In the genomic region with DNA sequence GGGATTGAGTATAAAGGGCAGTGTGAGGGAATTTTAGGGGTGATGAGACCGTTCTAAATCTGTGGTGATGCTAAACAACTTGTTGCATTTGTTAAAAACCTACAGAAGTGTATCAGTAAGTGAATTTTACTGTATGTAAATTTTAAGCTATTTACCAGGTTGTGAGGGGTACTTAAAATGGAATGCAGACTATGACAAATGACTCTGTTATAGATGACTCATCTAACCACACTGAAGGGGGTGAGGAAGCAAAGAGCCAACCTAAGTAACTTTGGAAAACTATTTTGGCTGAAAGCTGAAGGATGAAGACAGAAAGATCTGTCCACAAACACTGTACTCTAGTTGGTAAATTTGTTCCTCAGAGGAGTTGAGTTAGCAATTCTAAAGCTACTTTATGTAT, we compare ENCODE assay signal across 14 cellular contexts. TPM values are rescaled to one million over a fixed set of nuclear protein-coding genes. Genes with fewer than 3 reads are reported as not detected.
A peak's percentile ranks its signal among the peaks of the same experiment; 100 is the strongest.
DNase-seq lines count a peak whose midpoint lies in the region; ATAC-seq and TF ChIP-seq lines count a peak whose summit lies in the region.
"Had no signal": no experiment of that assay in that cellular context is flagged by ENCODE, and none has a peak within 500 bp of the region (broad histone marks: within the 10 kb centered on the region; RNA-seq: fewer than 3 reads in every experiment).

No MANE protein-coding gene starts in this region.

- H3K9me3 Mint-ChIP-seq in HFFc6, result no peaks in the 10 kb centered on the region
- H3K9me3 Mint-ChIP-seq: activated B cell treated with CpG ODN at 0.5 μM for 24 hours, nephron had no signal

- H3K4me1 Mint-ChIP-seq in HFFc6 (ENCODE audit: low read depth), result peaks cover 26% of the 10 kb centered on the region

- H3K4me3 Mint-ChIP-seq in HFFc6, result peak overlapping the region; percentile 68
- H3K4me3 Mint-ChIP-seq: activated B cell treated with CpG ODN at 0.5 μM for 24 hours, nephron had no signal

- TF ChIP-seq CTCF in AG10803 (conservative IDR thresholded peaks at IDR 0.05; ENCODE audit: low read length) (no peak), HFFc6 (IDR thresholded peaks at IDR 0.05) (no peak)

- H3K36me3 Mint-ChIP-seq in HFFc6 (ENCODE audit: low read depth), result no peaks in the 10 kb centered on the region

- H3K27ac Mint-ChIP-seq in HFFc6, result peak overlapping the region; percentile 82
- H3K27ac Mint-ChIP-seq: activated B cell treated with CpG ODN at 0.5 μM for 24 hours, nephron had no signal

- no peak overlapping the region for H3K4me3 ChIP-seq in AG10803 (ENCODE audit: low read length)

- ATAC-seq in HG03520 (IDR thresholded peaks at IDR 0.05; ENCODE audit: unreplicated experiment) (no peak), GM19324 (IDR thresholded peaks at IDR 0.05; ENCODE audit: low FRiP score, unreplicated experiment) (no peak)

- H3K27me3 Mint-ChIP-seq in HFFc6 (ENCODE audit: insufficient read depth), result no peaks in the 10 kb centered on the region

- peak; percentile 73 for DNase-seq in AG10803 (ENCODE audit: low read depth)
- peak; percentile 73 for DNase-seq in HFFc6
- peak; percentile 77 for DNase-seq in SW480 (ENCODE audit: low spot score)
- peak; percentile 43 for DNase-seq in hepatic stellate cell (ENCODE audit: low spot score)
- no peak for DNase-seq in GM19238 (ENCODE audit: insufficient read length, low spot score)
- DNase-seq in NCI-H2196 treated with DMSO at 0.1 percent for 48 hours (lab: John Stamatoyannopoulos, UW; ENCODE audit: unreplicated experiment), result no peak
- DNase-seq: activated B cell treated with CpG ODN at 0.5 μM for 24 hours; activated naive CD4-positive, alpha-beta T cell treated with Interleukin-2 at 50 U/mL for 16 hours; NCI-H1048; substantia nigra had no signal

RNA-seq across cellular contexts. Expression of a gene that starts 5.3 kb away (rescaled TPM):
- 10 to 100 TPM in 1 of 6 experiments, 1 to 10 TPM in 5; 8.3 to 10.4 (median 8.9) TPM for total RNA-seq in HFFc6 (2021; fragmentation: NEBNext Ultra II Directional; extraction: Animal tissue kit (Norgen Biotek cat#: 25700))

RNA-seq across cellular contexts. Expression of a gene that starts 14.1 kb away (rescaled TPM):
- not detected for total RNA-seq in HFFc6 (2021; fragmentation: NEBNext Ultra II Directional; extraction: Animal tissue kit (Norgen Biotek cat#: 25700))
- total RNA-seq: activated B cell treated with CpG ODN at 0.5 μM for 24 hours, OCI-LY7 had no signal

RNA-seq across cellular contexts. Expression of a gene that starts 31.8 kb away (rescaled TPM):
- total RNA-seq in HFFc6 (2021; fragmentation: NEBNext Ultra II Directional; extraction: Animal tissue kit (Norgen Biotek cat#: 25700)), result not detected
- total RNA-seq: activated B cell treated with CpG ODN at 0.5 μM for 24 hours, OCI-LY7 had no signal

RNA-seq across cellular contexts. Expression of a gene that starts 56.4 kb away (rescaled TPM):
- not detected for total RNA-seq in HFFc6 (2021; fragmentation: NEBNext Ultra II Directional; extraction: Animal tissue kit (Norgen Biotek cat#: 25700))
- total RNA-seq: activated B cell treated with CpG ODN at 0.5 μM for 24 hours, OCI-LY7 had no signal

RNA-seq across cellular contexts. Expression of a gene that starts 57.5 kb away (rescaled TPM):
- total RNA-seq in HFFc6 (2021; fragmentation: NEBNext Ultra II Directional; extraction: Animal tissue kit (Norgen Biotek cat#: 25700)), result not detected
- total RNA-seq: activated B cell treated with CpG ODN at 0.5 μM for 24 hours, OCI-LY7 had no signal

Comparison
In these comparisons a context has a peak if more than half of its experiments do, and no peak if none do; other contexts are left out.
1. DNase-seq: peak in AG10803 (single experiment), HFFc6 (single experiment), SW480 (single experiment) and hepatic stellate cell (single experiment); none in GM19238 (single experiment) and NCI-H2196 treated with DMSO at 0.1 percent for 48 hours (single experiment).